33 cellular contexts compared by ENCODE assay signal in the genomic region with DNA sequence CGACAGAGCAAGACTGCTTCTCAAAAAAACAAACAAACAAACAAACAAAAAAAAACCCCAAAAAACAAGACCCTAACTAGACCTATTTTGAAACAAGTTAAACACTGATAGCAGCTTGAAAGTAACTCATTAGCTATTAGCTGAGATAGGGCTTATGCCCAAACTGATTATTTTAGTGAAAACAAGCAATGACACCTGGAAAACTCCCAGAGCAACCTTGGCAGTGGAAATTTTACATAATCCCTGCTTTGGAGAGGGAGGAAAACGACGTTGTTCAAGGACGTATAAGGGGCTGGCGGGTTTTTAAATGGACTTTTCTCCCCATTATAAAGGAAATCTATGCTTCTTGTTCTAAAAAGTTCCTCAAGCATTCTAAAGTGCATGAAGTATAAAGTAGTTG. TPM values are rescaled to one million over a fixed set of nuclear protein-coding genes. Genes with fewer than 3 reads are reported as not detected.
"Had no signal": no experiment of that assay in that cellular context is flagged by ENCODE, and none has a peak within 500 bp of the region (broad histone marks: within the 10 kb centered on the region; RNA-seq: fewer than 3 reads in every experiment).

No MANE protein-coding gene starts in this region.

- ATAC-seq: activated CD4-positive, CD25-positive, alpha-beta regulatory T cell treated with anti-CD3 and anti-CD28 coated beads, Interleukin-2, amount 50 U/mL, for 24 hours; activated CD8-positive, alpha-beta T cell treated with anti-CD3 and anti-CD28 coated beads for 36 hours; activated T-cell treated with anti-CD3 and anti-CD28 coated beads, Interleukin-2, amount 50 U/mL, for 4 hours; activated T-helper 17 cell treated with anti-CD3 and anti-CD28 coated beads, Interleukin-2, amount 50 U/mL, for 72 hours; effector memory CD8-positive, alpha-beta T cell; foreskin keratinocyte; gastrocnemius medialis; heart left ventricle; T-helper 17 cell had no signal

- H3K9me3 ChIP-seq: esophagus muscularis mucosa, gastrocnemius medialis, heart left ventricle had no signal

- H3K4me3 Mint-ChIP-seq: activated B cell treated with CpG ODN at 0.5 μM for 24 hours; activated CD8-positive, alpha-beta T cell treated with anti-CD3 and anti-CD28 coated beads for 36 hours; activated naive CD4-positive, alpha-beta T cell treated with anti-CD3 and anti-CD28 coated beads for 36 hours; activated naive CD8-positive, alpha-beta T cell; activated T-cell treated with anti-CD3 and anti-CD28 coated beads, Interleukin-2, amount 50 U/mL, for 4 hours; activated T-helper 17 cell treated with anti-CD3 and anti-CD28 coated beads, Interleukin-2, amount 50 U/mL, for 72 hours; effector memory CD8-positive, alpha-beta T cell; T-helper 17 cell; T-helper 2 cell treated with Interferon-gamma antibody and Interleukin-4, amounts not matched to agents 5 μg/mL and 100 μg/mL, for 36 hours had no signal

- H3K27me3 Mint-ChIP-seq: activated B cell treated with CpG ODN at 0.5 μM for 24 hours; activated CD8-positive, alpha-beta T cell treated with anti-CD3 and anti-CD28 coated beads for 36 hours; activated naive CD8-positive, alpha-beta T cell; activated T-helper 17 cell treated with anti-CD3 and anti-CD28 coated beads, Interleukin-2, amount 50 U/mL, for 72 hours; effector memory CD8-positive, alpha-beta T cell; T-helper 17 cell had no signal

- H3K4me1 Mint-ChIP-seq: activated B cell treated with CpG ODN at 0.5 μM for 24 hours; activated T-helper 17 cell treated with anti-CD3 and anti-CD28 coated beads, Interleukin-2, amount 50 U/mL, for 72 hours had no signal

- H3K9me3 Mint-ChIP-seq: activated B cell treated with CpG ODN at 0.5 μM for 24 hours; activated CD8-positive, alpha-beta T cell treated with anti-CD3 and anti-CD28 coated beads for 36 hours; activated naive CD4-positive, alpha-beta T cell treated with anti-CD3 and anti-CD28 coated beads for 36 hours; activated T-cell treated with anti-CD3 and anti-CD28 coated beads, Interleukin-2, amount 50 U/mL, for 4 hours; activated T-helper 17 cell treated with anti-CD3 and anti-CD28 coated beads, Interleukin-2, amount 50 U/mL, for 72 hours; effector memory CD8-positive, alpha-beta T cell; T-helper 2 cell treated with Interferon-gamma antibody and Interleukin-4, amounts not matched to agents 5 μg/mL and 100 μg/mL, for 36 hours had no signal

- H3K4me1 ChIP-seq: esophagus muscularis mucosa, foreskin keratinocyte, gastrocnemius medialis, heart left ventricle had no signal

- H3K27ac Mint-ChIP-seq: activated B cell treated with CpG ODN at 0.5 μM for 24 hours; activated CD8-positive, alpha-beta T cell treated with anti-CD3 and anti-CD28 coated beads for 36 hours; activated naive CD4-positive, alpha-beta T cell treated with anti-CD3 and anti-CD28 coated beads for 36 hours; activated naive CD8-positive, alpha-beta T cell; activated T-helper 17 cell treated with anti-CD3 and anti-CD28 coated beads, Interleukin-2, amount 50 U/mL, for 72 hours; effector memory CD8-positive, alpha-beta T cell; T-helper 17 cell; T-helper 2 cell treated with Interferon-gamma antibody and Interleukin-4, amounts not matched to agents 5 μg/mL and 100 μg/mL, for 36 hours had no signal

- H3K27ac ChIP-seq: esophagus muscularis mucosa, foreskin keratinocyte, gastrocnemius medialis, heart left ventricle, WERI-Rb-1 had no signal

- H3K4me3 ChIP-seq: esophagus muscularis mucosa, gastrocnemius medialis, heart left ventricle had no signal

- H3K27me3 ChIP-seq: esophagus muscularis mucosa, foreskin keratinocyte, gastrocnemius medialis, heart left ventricle had no signal

- DNase-seq: activated B cell treated with CpG ODN at 0.5 μM for 24 hours; activated CD4-positive, alpha-beta T cell treated with anti-CD3 and anti-CD28 coated beads for 48 hours; activated CD4-positive, alpha-beta T cell treated with anti-CD3 and anti-CD28 coated beads, Interleukin-2, amount 50 U/mL, for 1 hour; activated CD4-positive, alpha-beta T cell treated with anti-CD3 and anti-CD28 coated beads, Interleukin-2, amount 50 U/mL, for 48 hours; activated CD8-positive, alpha-beta memory T cell treated with anti-CD3 and anti-CD28 coated beads for 24 hours; activated CD8-positive, alpha-beta T cell treated with anti-CD3 and anti-CD28 coated beads for 36 hours; activated effector memory CD4-positive, alpha-beta T cell treated with Interleukin-2 at 50 U/mL for 16 hours; activated gamma-delta T cell treated with Interleukin-2 at 50 U/mL for 16 hours; activated naive CD4-positive, alpha-beta T cell treated with anti-CD3 and anti-CD28 coated beads for 36 hours; activated T-cell treated with anti-CD3 and anti-CD28 coated beads, Interleukin-2, amount 50 U/mL, for 4 hours; amniotic stem cell; anterior cingulate cortex; caudate nucleus; cortex of kidney; dermis blood vessel endothelial cell; effector CD4-positive, alpha-beta T cell; effector memory CD8-positive, alpha-beta T cell; erythroblast; foreskin keratinocyte; gastrocnemius medialis; glutamatergic neuron; heart left ventricle; T-helper 1 cell; T-helper 17 cell; T1000; WERI-Rb-1 had no signal

RNA-seq across cellular contexts. Expression of a gene that starts 45.4 kb away (rescaled TPM):
- total RNA-seq: activated B cell treated with CpG ODN at 0.5 μM for 24 hours; activated CD8-positive, alpha-beta T cell treated with anti-CD3 and anti-CD28 coated beads for 36 hours; activated naive CD4-positive, alpha-beta T cell treated with anti-CD3 and anti-CD28 coated beads for 36 hours; activated T-helper 17 cell treated with anti-CD3 and anti-CD28 coated beads, Interleukin-2, amount 50 U/mL, for 72 hours; astrocyte; chondrocyte; dermis blood vessel endothelial cell; foreskin keratinocyte; heart left ventricle had no signal
- polyA plus RNA-seq: foreskin keratinocyte, heart left ventricle had no signal
